8 cellular contexts compared by ENCODE assay signal in the genomic region with DNA sequence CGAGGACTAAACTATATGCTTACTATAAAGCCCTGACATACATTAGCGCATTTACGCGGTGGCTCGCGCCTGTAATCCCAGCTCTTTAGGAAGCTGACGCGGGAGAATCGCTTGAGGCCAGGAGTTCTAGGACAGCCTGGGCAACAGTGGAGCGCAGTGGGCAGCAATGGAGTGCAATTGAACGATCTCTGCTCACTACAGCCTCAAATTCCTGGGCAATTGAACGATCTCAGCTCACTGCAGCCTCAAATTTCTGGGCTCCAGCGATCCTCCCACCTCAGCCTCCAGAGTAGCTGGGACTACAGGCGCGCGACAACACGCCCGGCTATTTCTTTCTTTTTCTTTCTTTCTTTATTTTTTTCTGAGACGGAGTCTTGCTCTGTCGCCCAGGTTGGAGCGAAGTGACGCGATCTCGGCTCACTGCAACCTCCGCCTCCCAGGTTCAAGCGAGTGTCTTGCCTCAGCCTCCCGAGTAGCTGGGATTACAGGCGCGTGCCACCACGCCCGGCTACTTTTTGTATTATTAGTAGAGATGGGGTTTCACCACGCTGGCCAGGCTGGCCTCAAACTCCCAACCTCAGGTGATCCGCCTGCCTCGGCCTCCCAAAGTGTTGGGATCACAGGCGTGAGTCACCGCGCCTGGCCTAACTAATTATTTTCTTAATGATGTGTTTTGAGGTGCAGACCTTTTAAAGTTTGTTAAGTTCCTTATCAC. TPM values are rescaled to one million over a fixed set of nuclear protein-coding genes. Genes with fewer than 3 reads are reported as not detected.
A peak's percentile ranks its signal among the peaks of the same experiment; 100 is the strongest.
DNase-seq lines count a peak whose midpoint lies in the region; ATAC-seq and TF ChIP-seq lines count a peak whose summit lies in the region.

No MANE protein-coding gene starts in this region.

- H3K4me1 ChIP-seq in iPS-15b (ENCODE audit: control insufficient read depth, insufficient read depth, low read length) (no peaks in the 10 kb centered on the region), stomach (peaks cover 22 to 55% (median 45%) of the 10 kb centered on the region in 4 donors)

- intact Hi-C loops in activated CD8-positive, alpha-beta T cell treated with anti-CD3 and anti-CD28 coated beads for 36 hours (cut with micrococcal nuclease) = no loop called here
- intact Hi-C loops in stomach (cut with DNase I; ENCODE audit: low total_unique reads) = no loop called here

- ATAC-seq in HG02571 (IDR thresholded peaks at IDR 0.05; ENCODE audit: unreplicated experiment) (peak; percentile 10), HG02973 (IDR thresholded peaks at IDR 0.05; ENCODE audit: unreplicated experiment) (no peak)
- ATAC-seq in activated CD8-positive, alpha-beta T cell treated with anti-CD3 and anti-CD28 coated beads for 36 hours = no peak

- peak overlapping the region; percentile 86 for H3K4me3 Mint-ChIP-seq in activated CD8-positive, alpha-beta T cell treated with anti-CD3 and anti-CD28 coated beads for 36 hours

- peak overlapping the region in 2 of 5 donors; percentile 87 to 90 for H3K27ac ChIP-seq in stomach

- no peak for TF ChIP-seq POLR2A in stomach (IDR thresholded peaks at IDR 0.05)

- no peak for DNase-seq in activated CD8-positive, alpha-beta T cell treated with anti-CD3 and anti-CD28 coated beads for 36 hours
- no peak for DNase-seq in stomach
- no peak for DNase-seq in inferior parietal cortex (ENCODE audit: extremely low spot score)
- no peak for DNase-seq in COLO829 (ENCODE audit: low spot score)
- DNase-seq in T1000 (lab: John Stamatoyannopoulos, UW) = no peak

- H3K36me3 ChIP-seq in iPS-15b (ENCODE audit: control insufficient read depth, insufficient read depth, low read length) (no peaks in the 10 kb centered on the region), stomach (peaks cover 0 to 6% (median 0%) of the 10 kb centered on the region in 4 donors)

- H3K9me3 Mint-ChIP-seq in activated CD8-positive, alpha-beta T cell treated with anti-CD3 and anti-CD28 coated beads for 36 hours = no peaks in the 10 kb centered on the region

- no peaks in the 10 kb centered on the region for H3K36me3 Mint-ChIP-seq in activated CD8-positive, alpha-beta T cell treated with anti-CD3 and anti-CD28 coated beads for 36 hours (ENCODE audit: low read depth)

- no peak overlapping the region for H3K27ac Mint-ChIP-seq in activated CD8-positive, alpha-beta T cell treated with anti-CD3 and anti-CD28 coated beads for 36 hours

- TF ChIP-seq EP300 in stomach (IDR thresholded peaks at IDR 0.05) = no peak

- CTCF ChIA-PET in activated CD8-positive, alpha-beta T cell treated with anti-CD3 and anti-CD28 coated beads for 36 hours (lab: Charles Lee) = interaction anchor here (4.3 kb wide), 1 partner anchor 18 kb away, joined by 47 read pairs; no protein-coding TSS in a partner anchor

- peak overlapping the region; percentile 99 for H3K4me3 ChIP-seq in iPS-15b (ENCODE audit: low read depth, low read length)
- H3K4me3 ChIP-seq in stomach = peak overlapping the region; percentile 71 to 96 (median 89)

- H3K27me3 ChIP-seq in iPS-15b (ENCODE audit: control insufficient read depth, insufficient read depth, low read length) (no peaks in the 10 kb centered on the region), stomach (no peaks in the 10 kb centered on the region)

- H3K27me3 Mint-ChIP-seq in activated CD8-positive, alpha-beta T cell treated with anti-CD3 and anti-CD28 coated beads for 36 hours = no peaks in the 10 kb centered on the region

- POLR2A ChIA-PET in activated CD8-positive, alpha-beta T cell treated with anti-CD3 and anti-CD28 coated beads for 36 hours (lab: Charles Lee) = interaction anchor here (1.2 to 1.4 kb wide), 2 partner anchors 57 to 60 kb away, joined by 3 to 4 read pairs; partner anchors contain the start of gene GGA2

- no peak for TF ChIP-seq CTCF in activated CD8-positive, alpha-beta T cell treated with anti-CD3 and anti-CD28 coated beads for 36 hours (IDR thresholded peaks at IDR 0.05)
- no peak for TF ChIP-seq CTCF in stomach (IDR thresholded peaks at IDR 0.05)

- peaks cover 18% of the 10 kb centered on the region for H3K4me1 Mint-ChIP-seq in activated CD8-positive, alpha-beta T cell treated with anti-CD3 and anti-CD28 coated beads for 36 hours (ENCODE audit: low read depth)

- WGBS in stomach, 5 donors = 53 to 68% (median 56%) methylated on average over 33 to 37 of the region's 37 CpGs

- H3K9me3 ChIP-seq in iPS-15b (ENCODE audit: control insufficient read depth, insufficient read depth, low read length) (no peaks in the 10 kb centered on the region), stomach (no peaks in the 10 kb centered on the region)

- H3K9ac ChIP-seq in iPS-15b (ENCODE audit: low read depth, low read length) = no peak overlapping the region

RNA-seq across cellular contexts. Expression of gene COG7, which starts 0.5 kb away (rescaled TPM):
- total RNA-seq in activated CD8-positive, alpha-beta T cell treated with anti-CD3 and anti-CD28 coated beads for 36 hours = 10 to 100 TPM; 16.4 to 16.7 TPM
- total RNA-seq in stomach = 10 to 100 TPM; 17.4 to 80.5 (median 30.4) TPM
- 10 to 100 TPM; 11.0 to 25.7 (median 20.2) TPM for polyA plus RNA-seq in stomach

RNA-seq across cellular contexts. Expression of gene GGA2, which starts 56.8 kb away (rescaled TPM):
- 10 to 100 TPM; 91.0 to 96.9 TPM for total RNA-seq in activated CD8-positive, alpha-beta T cell treated with anti-CD3 and anti-CD28 coated beads for 36 hours
- 10 to 100 TPM; 22.0 to 62.5 (median 48.8) TPM for total RNA-seq in stomach
- 10 to 100 TPM; 17.6 to 28.9 (median 19.7) TPM for polyA plus RNA-seq in stomach
